8 cellular contexts compared by ENCODE assay signal in genomic region chr17:83078378-83079339, GRCh38. TPM values are rescaled to one million over a fixed set of nuclear protein-coding genes. Genes with fewer than 3 reads are reported as not detected.
A peak's percentile ranks its signal among the peaks of the same experiment; 100 is the strongest.
DNase-seq lines count a peak whose midpoint lies in the region; ATAC-seq lines count a peak whose summit lies in the region.

No MANE protein-coding gene starts in this region.

- no peak overlapping the region for H3K27ac ChIP-seq in iPS-18a (ENCODE audit: low read length)

- peaks cover 16 to 18% of the 10 kb centered on the region in 2 donors for H3K27me3 Mint-ChIP-seq in stimulated activated naive B cell treated with anti-CD40 and anti-IgM and Interleukin-4, amounts not matched to agents 10 μg/mL and 1 μg/mL and 100 μg/mL, for 72 hours

- H3K9me3 Mint-ChIP-seq in stimulated activated naive B cell treated with anti-CD40 and anti-IgM and Interleukin-4, amounts not matched to agents 10 μg/mL and 1 μg/mL and 100 μg/mL, for 72 hours = no peaks in the 10 kb centered on the region

- ATAC-seq in Right ventricle myocardium inferior = peak; percentile 9
- ATAC-seq in stimulated activated naive B cell treated with anti-CD40 and anti-IgM and Interleukin-4, amounts not matched to agents 10 μg/mL and 1 μg/mL and 100 μg/mL, for 72 hours (replicated peaks) = no peak
- ATAC-seq in HG03378 (IDR thresholded peaks at IDR 0.05; ENCODE audit: unreplicated experiment) = no peak

- peaks cover 10% of the 10 kb centered on the region for H3K4me1 ChIP-seq in iPS-18a (ENCODE audit: control insufficient read depth, low read depth, low read length)

- H3K4me3 Mint-ChIP-seq in stimulated activated naive B cell treated with anti-CD40 and anti-IgM and Interleukin-4, amounts not matched to agents 10 μg/mL and 1 μg/mL and 100 μg/mL, for 72 hours = peak overlapping the region; percentile 59 to 64

- DNase-seq in Right ventricle myocardium inferior (ENCODE audit: missing footprints) (no peak), cardiac septum (ENCODE audit: low spot score) (no peak), NCI-H187 treated with DMSO at 0.1 percent for 48 hours (lab: John Stamatoyannopoulos, UW) (no peak)
- peak; percentile 22 for DNase-seq in activated naive CD4-positive, alpha-beta T cell treated with anti-CD3 and anti-CD28 coated beads, Interleukin-2, amount 50 U/mL, for 16 hours
- no peak for DNase-seq in stimulated activated naive B cell treated with anti-CD40 and anti-IgM and Interleukin-4, amounts not matched to agents 10 μg/mL and 1 μg/mL and 100 μg/mL, for 72 hours
- DNase-seq in stimulated activated CD4-positive, alpha-beta T cell treated with anti-CD3 and anti-CD28 coated beads, Interleukin-1b, Interleukin-23, amount 100 ng/mL, for 48 hours = no peak

- H3K36me3 ChIP-seq in iPS-18a (ENCODE audit: control insufficient read depth, low read depth, low read length) = no peaks in the 10 kb centered on the region

- peaks cover 5 to 17% of the 10 kb centered on the region in 2 donors for H3K36me3 Mint-ChIP-seq in stimulated activated naive B cell treated with anti-CD40 and anti-IgM and Interleukin-4, amounts not matched to agents 10 μg/mL and 1 μg/mL and 100 μg/mL, for 72 hours

- no peaks in the 10 kb centered on the region for H3K9me3 ChIP-seq in iPS-18a (ENCODE audit: control insufficient read depth, low read depth, low read length)

- peaks cover 48% of the 10 kb centered on the region for H3K27me3 ChIP-seq in iPS-18a (ENCODE audit: control insufficient read depth, insufficient read depth, low read length)

- H3K4me1 Mint-ChIP-seq in stimulated activated naive B cell treated with anti-CD40 and anti-IgM and Interleukin-4, amounts not matched to agents 10 μg/mL and 1 μg/mL and 100 μg/mL, for 72 hours = peaks cover 27 to 33% of the 10 kb centered on the region in 2 donors

- intact Hi-C loops in Right ventricle myocardium inferior (cut with DNase I) (loop anchor here (5.0 kb wide), 1 partner anchor 116 kb away; no protein-coding TSS in a partner anchor), cardiac septum (cut with DNase I) (loop anchor here (2.0 kb wide), 1 partner anchor 26 kb away; no protein-coding TSS in a partner anchor)

- H3K4me3 ChIP-seq in iPS-18a (ENCODE audit: low read length) = peak overlapping the region; percentile 49

- no peak overlapping the region for H3K27ac Mint-ChIP-seq in stimulated activated naive B cell treated with anti-CD40 and anti-IgM and Interleukin-4, amounts not matched to agents 10 μg/mL and 1 μg/mL and 100 μg/mL, for 72 hours

- H3K9ac ChIP-seq in iPS-18a (ENCODE audit: low read length) = no peak overlapping the region

RNA-seq across cellular contexts. Expression of gene METRNL, which starts 0.8 kb away (rescaled TPM):
- total RNA-seq in Right ventricle myocardium inferior (70.1 TPM), cardiac septum (104 TPM)
